Comparison of ENCODE assay signal across 21 cellular contexts in the genomic region with DNA sequence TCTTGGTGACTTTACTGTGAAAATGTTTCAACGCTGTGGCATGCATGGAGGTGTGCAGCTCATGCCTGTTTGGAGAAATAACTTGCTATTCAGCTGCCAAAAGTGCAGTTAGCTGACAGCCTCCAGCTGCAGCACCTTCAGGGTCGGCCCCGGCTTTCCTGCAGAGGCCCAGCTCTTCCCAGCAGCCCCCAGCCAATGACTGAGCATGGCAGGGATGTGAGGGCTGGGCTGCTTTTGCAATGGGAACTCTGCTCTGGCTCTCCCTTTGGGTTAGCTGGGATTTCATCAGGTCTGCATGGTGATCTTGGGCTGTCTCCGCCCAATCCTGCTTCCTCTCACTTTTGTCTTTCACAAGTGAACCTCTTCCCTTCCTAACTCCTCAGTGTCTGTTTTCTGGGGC.
DNase-seq lines count a peak whose midpoint lies in the region; ATAC-seq, FAIRE-seq and TF ChIP-seq lines count a peak whose summit lies in the region.
"Had no signal": no experiment of that assay in that cellular context is flagged by ENCODE, and none has a peak within 500 bp of the region (broad histone marks: within the 10 kb centered on the region; RNA-seq: fewer than 3 reads in every experiment).

No MANE protein-coding gene starts in this region.

- WGBS in mesendoderm (ENCODE audit: extremely low coverage, insufficient coverage, low lambda C conversion rate): no CpG with 5 or more reads among the region's 4 CpGs
- WGBS in esophagus squamous epithelium, 2 donors: 42 to 56% methylated on average over 4 of the region's 4 CpGs

- peaks cover 19% of the 10 kb centered on the region for H3K4me1 Mint-ChIP-seq in WTC11

- H3K9me3 Mint-ChIP-seq in WTC11: 0 out of 2 replicates have a peak, but pooled peaks cover 3% of the 10 kb centered on the region

- H4K8ac ChIP-seq in mesendoderm (ENCODE audit: low read depth, low read length): no peak overlapping the region

- H3K23ac ChIP-seq in mesendoderm (ENCODE audit: low read length): no peak overlapping the region

- peak; percentile 96 for ATAC-seq in WTC11
- ATAC-seq: A549, HCT116 had no signal

- H2BK5ac ChIP-seq in mesendoderm (ENCODE audit: low read length): no peak overlapping the region

- H3K27ac ChIP-seq in mesendoderm (ENCODE audit: low read depth, low read length): no peak overlapping the region
- no peak overlapping the region for H3K27ac ChIP-seq in esophagus squamous epithelium
- H3K27ac ChIP-seq: 22Rv1, A549, C4-2B had no signal

- no peak overlapping the region for H2BK120ac ChIP-seq in mesendoderm (ENCODE audit: low read depth, low read length)

- no peak for TF ChIP-seq POLR2A in esophagus squamous epithelium (IDR thresholded peaks at IDR 0.05)
- TF ChIP-seq POLR2A in GM12891 (IDR thresholded peaks at IDR 0.05; ENCODE audit: low read depth, low read length): no peak

- peak overlapping the region; percentile 72 for H3K27ac Mint-ChIP-seq in WTC11
- H3K27ac Mint-ChIP-seq: CD4-positive, alpha-beta T cell; HFFc6 had no signal

- H3K27me3 ChIP-seq in mesendoderm (ENCODE audit: insufficient read depth, low read length, poor library complexity): no peaks in the 10 kb centered on the region
- no peaks in the 10 kb centered on the region for H3K27me3 ChIP-seq in MG63
- H3K27me3 ChIP-seq in esophagus squamous epithelium: no peaks in the 10 kb centered on the region

- CTCF ChIA-PET in WTC11 (lab: Charles Lee): interaction anchor here (1.3 to 2.2 kb wide), 4 partner anchors 46 to 397 kb away, joined by 4 to 11 read pairs (median 4); a partner anchor contains a TSS

- H3K9ac ChIP-seq in mesendoderm (ENCODE audit: low read length): no peak overlapping the region

- H3K18ac ChIP-seq in mesendoderm (ENCODE audit: low read length): no peak overlapping the region

- no peaks in the 10 kb centered on the region for H3K36me3 ChIP-seq in mesendoderm (ENCODE audit: control insufficient read depth, insufficient read depth, low read length)
- no peaks in the 10 kb centered on the region for H3K36me3 ChIP-seq in MG63
- H3K36me3 ChIP-seq in esophagus squamous epithelium: no peaks in the 10 kb centered on the region

- no peak overlapping the region for H2BK15ac ChIP-seq in mesendoderm (replicated peaks; ENCODE audit: low read depth)

- TF ChIP-seq CTCF in WTC11 (IDR thresholded peaks at IDR 0.05): no peak
- TF ChIP-seq CTCF in fibroblast of the aortic adventitia (IDR thresholded peaks at IDR 0.05; ENCODE audit: insufficient read depth, low read length): no peak
- TF ChIP-seq CTCF in esophagus squamous epithelium (IDR thresholded peaks at IDR 0.05): no peak

- no peaks in the 10 kb centered on the region for H3K27me3 Mint-ChIP-seq in WTC11 (ENCODE audit: low read depth)
- H3K27me3 Mint-ChIP-seq: CD4-positive, alpha-beta T cell had no signal

- intact Hi-C loops in esophagus squamous epithelium (cut with DNase I): no loop called here

- no peak for FAIRE-seq in GM12891 (lab: Jason Lieb, UNC)
- FAIRE-seq: A549, D721Med, H54 had no signal

- POLR2A ChIA-PET in WTC11 (lab: Charles Lee): no interaction called here

- no peak overlapping the region for H3K4me2 ChIP-seq in mesendoderm (ENCODE audit: low read length)
- H3K4me2 ChIP-seq: A549 had no signal

- no peak overlapping the region for H4K5ac ChIP-seq in mesendoderm (ENCODE audit: low read length)

- no peaks in the 10 kb centered on the region for H3K36me3 Mint-ChIP-seq in WTC11

- H3K9me3 ChIP-seq in MG63: no peaks in the 10 kb centered on the region
- H3K9me3 ChIP-seq in esophagus squamous epithelium: no peaks in the 10 kb centered on the region
- H3K9me3 ChIP-seq: A549, Caco-2 had no signal

- H3K4ac ChIP-seq in mesendoderm (ENCODE audit: low read depth, low read length): no peak overlapping the region

- no peak overlapping the region for H3K56ac ChIP-seq in mesendoderm (ENCODE audit: low read length)

- peak; percentile 11 for DNase-seq in ELF-1 (ENCODE audit: low read depth, low spot score)
- DNase-seq in WTC11 (ENCODE audit: low spot score): peak; percentile 18
- DNase-seq in fibroblast of the aortic adventitia (ENCODE audit: low read depth): peak; percentile 7
- peak; percentile 16 for DNase-seq in mesendoderm
- no peak for DNase-seq in MG63
- no peak for DNase-seq in esophagus squamous epithelium (lab: John Stamatoyannopoulos, UW)
- no peak for DNase-seq in GM12891 (ENCODE audit: insufficient read length, low spot score)
- DNase-seq in effector CD4-positive, alpha-beta T cell: no peak
- DNase-seq: AML-193; Caco-2; CD4-positive, alpha-beta T cell; DMS153; DMS79; GF-D8; HFFc6 had no signal

- no peaks in the 10 kb centered on the region for H3K79me1 ChIP-seq in mesendoderm (ENCODE audit: low read length)

- H3K4me3 Mint-ChIP-seq in WTC11: no peak overlapping the region
- H3K4me3 Mint-ChIP-seq: CD4-positive, alpha-beta T cell; HFFc6 had no signal

- no peaks in the 10 kb centered on the region for H3K79me2 ChIP-seq in mesendoderm (ENCODE audit: control insufficient read depth, insufficient read depth, low read length)

- no peak overlapping the region for H3K4me3 ChIP-seq in fibroblast of the aortic adventitia (ENCODE audit: low read depth, low read length)
- no peak overlapping the region for H3K4me3 ChIP-seq in mesendoderm (ENCODE audit: low read length)
- H3K4me3 ChIP-seq in MG63: no peak overlapping the region
- no peak overlapping the region for H3K4me3 ChIP-seq in esophagus squamous epithelium
- H3K4me3 ChIP-seq: A549 had no signal

- no peaks in the 10 kb centered on the region for H3K4me1 ChIP-seq in mesendoderm (ENCODE audit: control insufficient read depth, low read depth, low read length)
- H3K4me1 ChIP-seq in esophagus squamous epithelium: no peaks in the 10 kb centered on the region
- H3K4me1 ChIP-seq: A549, Caco-2 had no signal

- no peak overlapping the region for H2AK5ac ChIP-seq in mesendoderm (ENCODE audit: low read length)

TF ChIP-seq in WTC11, 78 proteins besides CTCF, POLR2A, EP300 and RAD21 (continues in another document):
- TF ChIP-seq, protein P1, sequence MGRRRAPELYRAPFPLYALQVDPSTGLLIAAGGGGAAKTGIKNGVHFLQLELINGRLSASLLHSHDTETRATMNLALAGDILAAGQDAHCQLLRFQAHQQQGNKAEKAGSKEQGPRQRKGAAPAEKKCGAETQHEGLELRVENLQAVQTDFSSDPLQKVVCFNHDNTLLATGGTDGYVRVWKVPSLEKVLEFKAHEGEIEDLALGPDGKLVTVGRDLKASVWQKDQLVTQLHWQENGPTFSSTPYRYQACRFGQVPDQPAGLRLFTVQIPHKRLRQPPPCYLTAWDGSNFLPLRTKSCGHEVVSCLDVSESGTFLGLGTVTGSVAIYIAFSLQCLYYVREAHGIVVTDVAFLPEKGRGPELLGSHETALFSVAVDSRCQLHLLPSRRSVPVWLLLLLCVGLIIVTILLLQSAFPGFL (CRISPR knock-in tag; IDR thresholded peaks at IDR 0.05; ENCODE audit: borderline replicate concordance): no peak
- TF ChIP-seq TEAD4 (CRISPR knock-in tag; IDR thresholded peaks at IDR 0.05): no peak

TF ChIP-seq in GM12891, 5 proteins besides CTCF, POLR2A, EP300 and RAD21:
- TF ChIP-seq PAX5 (IDR thresholded peaks at IDR 0.05; ENCODE audit: insufficient read depth, low read length, severe bottlenecking): no peak

Comparison
In these comparisons a context has a peak if more than half of its experiments do, and no peak if none do; other contexts are left out.
1. DNase-seq: peak in ELF-1 (single experiment), WTC11 (single experiment), fibroblast of the aortic adventitia (single experiment) and mesendoderm (single experiment); none in MG63 (single experiment), esophagus squamous epithelium (single experiment), GM12891 (single experiment) and effector CD4-positive, alpha-beta T cell (single experiment).